ENCODE assay signal across 9 cellular contexts in the genomic region with DNA sequence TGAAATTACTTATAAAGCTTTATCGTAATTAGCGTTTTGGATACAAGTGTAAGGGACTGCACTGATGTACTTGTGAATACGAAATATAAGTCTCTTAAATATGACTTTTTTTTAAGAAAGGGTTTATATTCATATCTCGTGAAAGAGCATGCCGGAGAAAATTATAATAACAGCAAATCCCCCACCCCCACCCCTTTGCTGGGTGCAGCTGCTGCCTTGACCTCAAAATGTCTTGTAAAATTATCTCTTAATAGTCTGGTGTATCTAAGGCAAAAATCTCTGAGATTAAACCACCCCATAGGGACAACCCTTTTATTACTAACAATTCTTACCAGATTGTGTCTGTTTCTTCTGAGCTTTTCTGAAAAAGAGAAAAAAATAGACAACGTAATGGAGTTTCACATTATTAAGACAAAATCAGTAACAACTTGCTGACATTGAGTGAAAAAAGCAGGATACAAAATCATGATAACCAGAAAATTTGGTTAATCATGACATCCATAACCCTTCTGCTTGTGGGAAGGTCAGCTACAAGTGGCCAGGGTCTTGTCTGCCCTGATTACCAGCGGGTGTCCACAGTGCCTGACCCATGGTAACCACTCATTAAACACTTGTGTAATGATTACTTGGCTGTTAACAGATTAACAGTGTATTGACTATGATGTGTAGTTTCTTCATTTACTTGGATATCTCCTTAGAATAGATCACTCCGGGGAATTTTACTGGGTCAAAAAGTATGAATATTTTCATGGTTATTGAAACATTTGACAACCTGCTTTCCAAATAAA. TPM values are rescaled to one million over a fixed set of nuclear protein-coding genes. Genes with fewer than 3 reads are reported as not detected.
DNase-seq lines count a peak whose midpoint lies in the region; ATAC-seq, FAIRE-seq and TF ChIP-seq lines count a peak whose summit lies in the region.
"Had no signal": no experiment of that assay in that cellular context is flagged by ENCODE, and none has a peak within 500 bp of the region (broad histone marks: within the 10 kb centered on the region; RNA-seq: fewer than 3 reads in every experiment).

No MANE protein-coding gene starts in this region.

- no peak overlapping the region for H3K27ac Mint-ChIP-seq in activated naive CD4-positive, alpha-beta T cell treated with anti-CD3 and anti-CD28 coated beads, Interleukin-2, amount 50 U/mL, for 24 hours
- peak overlapping the region; percentile 95 for H3K27ac Mint-ChIP-seq in astrocyte (ENCODE audit: unreplicated experiment)

- TF ChIP-seq POLR2A in upper lobe of left lung (IDR thresholded peaks at IDR 0.05): no peak

- H4K20me1 ChIP-seq in astrocyte (ENCODE audit: insufficient read depth, low read length): peaks cover 8% of the 10 kb centered on the region

- intact Hi-C loops in lower lobe of right lung (cut with DNase I): no loop called here

- peak overlapping the region; percentile 99 for H3K4me3 ChIP-seq in astrocyte (ENCODE audit: insufficient read depth, low read depth, low read length)
- H3K4me3 ChIP-seq in lower lobe of right lung: peak overlapping the region; percentile 86
- H3K4me3 ChIP-seq in upper lobe of left lung: peak overlapping the region in 3 of 4 donors; percentile 74 to 86 (median 81)

- WGBS in upper lobe of left lung, 2 donors: 82 to 86% methylated on average over 8 of the region's 8 CpGs

- TF ChIP-seq CTCF in astrocyte (IDR thresholded peaks at IDR 0.05; ENCODE audit: insufficient read depth, low read depth, low read length) (no peak), lower lobe of right lung (IDR thresholded peaks at IDR 0.05) (no peak), upper lobe of left lung (IDR thresholded peaks at IDR 0.05) (no peak)

- no peak for TF ChIP-seq EP300 in upper lobe of left lung (IDR thresholded peaks at IDR 0.05)

- no peaks in the 10 kb centered on the region for H3K27me3 Mint-ChIP-seq in activated naive CD4-positive, alpha-beta T cell treated with anti-CD3 and anti-CD28 coated beads, Interleukin-2, amount 50 U/mL, for 24 hours
- no peaks in the 10 kb centered on the region for H3K27me3 Mint-ChIP-seq in astrocyte (ENCODE audit: low read depth, unreplicated experiment)

- H3K9me3 Mint-ChIP-seq in activated naive CD4-positive, alpha-beta T cell treated with anti-CD3 and anti-CD28 coated beads, Interleukin-2, amount 50 U/mL, for 24 hours: peaks cover under 1% of the 10 kb centered on the region
- no peaks in the 10 kb centered on the region for H3K9me3 Mint-ChIP-seq in astrocyte (ENCODE audit: unreplicated experiment)

- no peak overlapping the region for H3K9ac ChIP-seq in astrocyte (ENCODE audit: low read length)

- no peak for FAIRE-seq in astrocyte (lab: Jason Lieb, UNC)

- no peak overlapping the region for H2AFZ ChIP-seq in astrocyte (ENCODE audit: low read depth, low read length)

- peak overlapping the region; percentile 96 for H3K4me2 ChIP-seq in astrocyte (ENCODE audit: low read length)

- H3K36me3 Mint-ChIP-seq in activated naive CD4-positive, alpha-beta T cell treated with anti-CD3 and anti-CD28 coated beads, Interleukin-2, amount 50 U/mL, for 24 hours: peaks cover 2% of the 10 kb centered on the region
- H3K36me3 Mint-ChIP-seq in astrocyte (ENCODE audit: low read depth, unreplicated experiment): peaks cover 4% of the 10 kb centered on the region

- peaks cover 50% of the 10 kb centered on the region for H3K4me1 Mint-ChIP-seq in activated naive CD4-positive, alpha-beta T cell treated with anti-CD3 and anti-CD28 coated beads, Interleukin-2, amount 50 U/mL, for 24 hours
- peaks cover 9% of the 10 kb centered on the region for H3K4me1 Mint-ChIP-seq in astrocyte (ENCODE audit: low read depth, unreplicated experiment)

- ATAC-seq in lower lobe of right lung: no peak
- no peak for ATAC-seq in upper lobe of left lung (ENCODE audit: low FRiP score in 2 of 2)
- no peak for ATAC-seq in HG03457 (IDR thresholded peaks at IDR 0.05; ENCODE audit: unreplicated experiment)
- no peak for ATAC-seq in HG03097 (IDR thresholded peaks at IDR 0.05; ENCODE audit: low FRiP score, unreplicated experiment)

- DNase-seq in activated naive CD4-positive, alpha-beta T cell treated with Interleukin-2 at 50 U/mL for 16 hours: no peak
- DNase-seq in astrocyte (ENCODE audit: low read depth) (no peak), lower lobe of right lung (no peak), upper lobe of left lung (no peak), KG1 (lab: John Stamatoyannopoulos, UW) (no peak)
- DNase-seq: DMS53 had no signal

- peaks cover 3% of the 10 kb centered on the region for H3K4me1 ChIP-seq in astrocyte (ENCODE audit: insufficient read depth, low read length)
- H3K4me1 ChIP-seq in lower lobe of right lung: peaks cover 32% of the 10 kb centered on the region
- peaks cover 20 to 30% (median 25%) of the 10 kb centered on the region in 4 donors for H3K4me1 ChIP-seq in upper lobe of left lung

- H3K9me3 ChIP-seq in astrocyte (ENCODE audit: insufficient read depth, low read depth, low read length): no peaks in the 10 kb centered on the region
- H3K9me3 ChIP-seq in lower lobe of right lung: no peaks in the 10 kb centered on the region
- H3K9me3 ChIP-seq in upper lobe of left lung: no peaks in the 10 kb centered on the region

- H3K27me3 ChIP-seq in astrocyte (ENCODE audit: insufficient read depth, low read length) (no peaks in the 10 kb centered on the region), lower lobe of right lung (ENCODE audit: low read depth) (no peaks in the 10 kb centered on the region), upper lobe of left lung (no peaks in the 10 kb centered on the region)

- H3K79me2 ChIP-seq in astrocyte (ENCODE audit: insufficient read depth, low read length): peaks cover 33% of the 10 kb centered on the region

- H3K4me3 Mint-ChIP-seq in activated naive CD4-positive, alpha-beta T cell treated with anti-CD3 and anti-CD28 coated beads, Interleukin-2, amount 50 U/mL, for 24 hours: peak overlapping the region; percentile 90
- H3K4me3 Mint-ChIP-seq in astrocyte (ENCODE audit: unreplicated experiment): peak overlapping the region; percentile 97

- H3K36me3 ChIP-seq in astrocyte (ENCODE audit: insufficient read depth, low read length): peaks cover 3% of the 10 kb centered on the region
- H3K36me3 ChIP-seq in lower lobe of right lung: no peaks in the 10 kb centered on the region
- H3K36me3 ChIP-seq in upper lobe of left lung: peaks cover 0 to 4% (median 0%) of the 10 kb centered on the region in 4 donors

- H3K27ac ChIP-seq in astrocyte (ENCODE audit: low read depth, low read length) (no peak overlapping the region), lower lobe of right lung (no peak overlapping the region), upper lobe of left lung (no peak overlapping the region)

RNA-seq across cellular contexts. Expression of a gene that starts 1.5 kb away (rescaled TPM):
- 39.9 and 40.5 TPM in 2 replicates for total RNA-seq in astrocyte
- 24.5 TPM for total RNA-seq in lower lobe of right lung
- 10 to 100 TPM in 5 of 6 donors, 1 to 10 TPM in 1; 6.8 to 36.2 (median 21.7) TPM for total RNA-seq in upper lobe of left lung

RNA-seq across cellular contexts. Expression of a gene that starts 1.8 kb away (rescaled TPM):
- 38.8 and 39.1 TPM in 2 replicates for total RNA-seq in astrocyte
- total RNA-seq in lower lobe of right lung: 66.5 TPM
- 10 to 100 TPM; 23.5 to 58.7 (median 47.0) TPM for total RNA-seq in upper lobe of left lung
